In genomic region chr3:3356836-3357235, GRCh38 we compare ENCODE assay signal across 20 cellular contexts.
"Had no signal": no experiment of that assay in that cellular context is flagged by ENCODE, and none has a peak within 500 bp of the region (broad histone marks: within the 10 kb centered on the region; RNA-seq: fewer than 3 reads in every experiment).

No MANE protein-coding gene starts in this region.

- H3K27ac Mint-ChIP-seq: activated CD4-positive, alpha-beta memory T cell treated with anti-CD3 and anti-CD28 coated beads for 36 hours; activated CD4-positive, alpha-beta T cell treated with anti-CD3 and anti-CD28 coated beads for 36 hours; activated naive CD8-positive, alpha-beta T cell; activated T-helper 1 cell treated with anti-CD3 and anti-CD28 coated beads, Interleukin-12 subunit alpha, Interleukin-12 subunit beta, Interleukin-2, Interleukin-4 antibody, amounts not matched to agents 30 ng/mL and 10 ng/mL and 1 ng/mL, durations not matched to agents 14 hours and 24 hours and 36 hours; endodermal cell; natural killer cell; T-cell; WTC11 had no signal

- H3K27me3 Mint-ChIP-seq: activated CD4-positive, alpha-beta memory T cell treated with anti-CD3 and anti-CD28 coated beads for 36 hours; activated CD4-positive, alpha-beta T cell treated with anti-CD3 and anti-CD28 coated beads for 36 hours; activated naive CD8-positive, alpha-beta T cell; T-cell had no signal

- H3K9me3 ChIP-seq: body of pancreas, tibial artery, uterus had no signal

- FAIRE-seq: colon, frontal cortex had no signal

- H3K27ac ChIP-seq: body of pancreas, tibial artery, uterus had no signal

- H3K4me3 Mint-ChIP-seq: activated CD4-positive, alpha-beta memory T cell treated with anti-CD3 and anti-CD28 coated beads for 36 hours; activated CD4-positive, alpha-beta T cell treated with anti-CD3 and anti-CD28 coated beads for 36 hours; activated naive CD8-positive, alpha-beta T cell; activated T-helper 1 cell treated with anti-CD3 and anti-CD28 coated beads, Interleukin-12 subunit alpha, Interleukin-12 subunit beta, Interleukin-2, Interleukin-4 antibody, amounts not matched to agents 30 ng/mL and 10 ng/mL and 1 ng/mL, durations not matched to agents 14 hours and 24 hours and 36 hours; endodermal cell; natural killer cell; T-cell; WTC11 had no signal

- DNase-seq: activated CD4-positive, alpha-beta memory T cell treated with anti-CD3 and anti-CD28 coated beads for 36 hours; activated CD4-positive, alpha-beta T cell treated with anti-CD3 and anti-CD28 coated beads for 36 hours; activated T-cell treated with anti-CD3 and anti-CD28 coated beads for 4 hours; body of pancreas; caudate nucleus; endodermal cell; mesenchymal stem cell; natural killer cell; nucleus accumbens; posterior cingulate gyrus; stimulated activated naive CD8-positive, alpha-beta T cell treated with anti-CD3 and anti-CD28 coated beads, Interleukin-15, Interleukin-2, amounts not matched to agents 100 U/mL and 50 U/mL, for 24 hours; substantia nigra; T-cell; tibial artery; uterus had no signal

- H3K36me3 ChIP-seq: tibial artery, uterus had no signal

- H3K4me1 Mint-ChIP-seq: activated CD4-positive, alpha-beta T cell treated with anti-CD3 and anti-CD28 coated beads for 36 hours; endodermal cell; natural killer cell; T-cell; WTC11 had no signal

- H3K4me1 ChIP-seq: body of pancreas, uterus had no signal

- ATAC-seq: activated CD4-positive, alpha-beta T cell treated with anti-CD3 and anti-CD28 coated beads for 36 hours; body of pancreas; natural killer cell; stimulated activated naive CD8-positive, alpha-beta T cell treated with anti-CD3 and anti-CD28 coated beads, Interleukin-15, Interleukin-2, amounts not matched to agents 100 U/mL and 50 U/mL, for 24 hours; T-cell; WTC11 had no signal

- H3K4me3 ChIP-seq: body of pancreas, tibial artery, uterus had no signal

- H3K9me3 Mint-ChIP-seq: activated CD4-positive, alpha-beta memory T cell treated with anti-CD3 and anti-CD28 coated beads for 36 hours; activated T-helper 1 cell treated with anti-CD3 and anti-CD28 coated beads, Interleukin-12 subunit alpha, Interleukin-12 subunit beta, Interleukin-2, Interleukin-4 antibody, amounts not matched to agents 30 ng/mL and 10 ng/mL and 1 ng/mL, durations not matched to agents 14 hours and 24 hours and 36 hours; endodermal cell; T-cell had no signal

- H3K36me3 Mint-ChIP-seq: activated CD4-positive, alpha-beta memory T cell treated with anti-CD3 and anti-CD28 coated beads for 36 hours; natural killer cell; T-cell had no signal

- H3K27me3 ChIP-seq: body of pancreas, tibial artery, uterus had no signal
